8 cellular contexts compared by ENCODE assay signal in genomic region chr11:130861902-130862552, GRCh38. TPM values are rescaled to one million over a fixed set of nuclear protein-coding genes. Genes with fewer than 3 reads are reported as not detected.
DNase-seq lines count a peak whose midpoint lies in the region; ATAC-seq, FAIRE-seq and TF ChIP-seq lines count a peak whose summit lies in the region.

No MANE protein-coding gene starts in this region.

- no peaks in the 10 kb centered on the region for H3K9me3 ChIP-seq in keratinocyte (ENCODE audit: control insufficient read depth, low read depth, low read length)

- H3K27ac ChIP-seq in keratinocyte (ENCODE audit: control insufficient read depth, insufficient read depth, low read length), result no peak overlapping the region

- H3K4me3 ChIP-seq in AG10803 (ENCODE audit: low read length) (peak overlapping the region; percentile 2; the same call in 1 of the 2 replicates), cardiac fibroblast (replicated peaks in 1 of 2; ENCODE audit: low read depth in 2 of 2, low read length in 2 of 2) (no peak overlapping the region), keratinocyte (ENCODE audit: control insufficient read depth in 2 of 3, extremely low read depth in 1 of 3, insufficient read depth in 2 of 3, low read depth in 1 of 3, low read length in 3 of 3) (no peak overlapping the region)

- peaks cover 0 to 1% of the 10 kb centered on the region in 2 experiments for H3K36me3 ChIP-seq in keratinocyte (ENCODE audit: control insufficient read depth in 2 of 2, extremely low read depth in 1 of 2, insufficient read depth in 2 of 2, low read length in 2 of 2)

- peak; percentile 39 for FAIRE-seq in keratinocyte (lab: Jason Lieb, UNC)

- H3K27me3 Mint-ChIP-seq in activated B cell treated with CpG ODN at 0.5 μM for 24 hours, result no peaks in the 10 kb centered on the region

- H3K36me3 Mint-ChIP-seq in activated B cell treated with CpG ODN at 0.5 μM for 24 hours (ENCODE audit: low read depth), result peaks cover 3% of the 10 kb centered on the region

- intact Hi-C loops in activated B cell treated with CpG ODN at 0.5 μM for 24 hours (cut with micrococcal nuclease), result loop anchor here (1.0 to 10.0 kb wide), 3 partner anchors 428 to 649 kb away; partner anchors contain the start of gene ZBTB44

- peak overlapping the region; percentile 23 for H3K4me2 ChIP-seq in keratinocyte (ENCODE audit: control insufficient read depth, extremely low read depth, insufficient read depth, low read depth, low read length)

- no peaks in the 10 kb centered on the region for H3K9me1 ChIP-seq in keratinocyte (ENCODE audit: control insufficient read depth, extremely low read depth, insufficient read depth, low read length)

- H3K9ac ChIP-seq in keratinocyte (ENCODE audit: control insufficient read depth, extremely low read depth, insufficient read depth, low read length), result no peak overlapping the region

- TF ChIP-seq CTCF in AG10803 (conservative IDR thresholded peaks at IDR 0.05; ENCODE audit: low read length) (peak; percentile 100), activated B cell treated with CpG ODN at 0.5 μM for 24 hours (IDR thresholded peaks at IDR 0.05) (peak; percentile 98), cardiac fibroblast (IDR thresholded peaks at IDR 0.05; ENCODE audit: low read depth, low read length) (peak; percentile 100), keratinocyte (optimal IDR thresholded peaks at IDR 0.05 in 1 of 3, IDR thresholded peaks at IDR 0.05 in 1 of 3, conservative IDR thresholded peaks at IDR 0.05 in 1 of 3; ENCODE audit: extremely low read depth in 1 of 3, insufficient read depth in 2 of 3, low read length in 3 of 3) (peak; percentile 98 to 100 (median 99))

- no peaks in the 10 kb centered on the region for H3K27me3 ChIP-seq in keratinocyte (ENCODE audit: control insufficient read depth, extremely low read depth, insufficient read depth, low read length)

- POLR2A ChIA-PET in activated B cell treated with CpG ODN at 0.5 μM for 24 hours (lab: Charles Lee), result interaction anchor here (0.5 to 1.0 kb wide), 5 partner anchors 8 to 693 kb away, joined by 3 read pairs; no protein-coding TSS in a partner anchor

- no peak overlapping the region for H3K4me3 Mint-ChIP-seq in activated B cell treated with CpG ODN at 0.5 μM for 24 hours

- DNase-seq in AG10803 (ENCODE audit: low read depth) (peak; percentile 89), NCI-H226 (peak; percentile 63), activated B cell treated with CpG ODN at 0.5 μM for 24 hours (peak; percentile 75), cardiac fibroblast (ENCODE audit: low read depth in 2 of 2) (peak; percentile 96), keratinocyte (ENCODE audit: low read depth, low spot score) (peak; percentile 78)
- DNase-seq in stimulated activated CD4-positive, alpha-beta T cell treated with anti-CD3 and anti-CD28 coated beads, Interleukin-1b, Interleukin-23, amount 100 ng/mL, for 1 hour (ENCODE audit: low read depth in 2 of 2), result peak; percentile 70 to 78

- H3K79me2 ChIP-seq in keratinocyte (ENCODE audit: control insufficient read depth, insufficient read depth, low read length), result no peaks in the 10 kb centered on the region

- H3K27ac Mint-ChIP-seq in activated B cell treated with CpG ODN at 0.5 μM for 24 hours, result no peak overlapping the region

- CTCF ChIA-PET in activated B cell treated with CpG ODN at 0.5 μM for 24 hours (lab: Charles Lee), result interaction anchor here (0.6 to 6.2 kb wide), 29 partner anchors 9 to 680 kb away, joined by 3 to 118 read pairs (median 4); partner anchors contain the start of gene ADAMTS8

- H3K4me1 Mint-ChIP-seq in activated B cell treated with CpG ODN at 0.5 μM for 24 hours, result peaks cover 11% of the 10 kb centered on the region

- no peaks in the 10 kb centered on the region for H4K20me1 ChIP-seq in keratinocyte (ENCODE audit: control insufficient read depth, extremely low read depth, insufficient read depth, low read length)

- dilution Hi-C loops in keratinocyte (cut with MboI; ENCODE audit: extremely low pct_ligation_motif_present, low sequenced_read_pairs), result no loop called here

- no peaks in the 10 kb centered on the region for H3K9me3 Mint-ChIP-seq in activated B cell treated with CpG ODN at 0.5 μM for 24 hours

- ATAC-seq in GM19035 (IDR thresholded peaks at IDR 0.05; ENCODE audit: unreplicated experiment) (peak; percentile 69), HG03280 (IDR thresholded peaks at IDR 0.05; ENCODE audit: unreplicated experiment) (peak; percentile 83), activated B cell treated with CpG ODN at 0.5 μM for 24 hours (ENCODE audit: low read depth) (peak; percentile 91)

- H2AFZ ChIP-seq in keratinocyte (ENCODE audit: control insufficient read depth, low read length), result no peak overlapping the region

- H3K4me1 ChIP-seq in keratinocyte (ENCODE audit: control insufficient read depth, extremely low read depth, insufficient read depth, low read length), result no peaks in the 10 kb centered on the region

RNA-seq across cellular contexts. Expression of gene SNX19, which starts 54.3 kb away (rescaled TPM):
- total RNA-seq in activated B cell treated with CpG ODN at 0.5 μM for 24 hours, result 53.7 and 60.4 TPM in 2 replicates
- polyA plus RNA-seq in keratinocyte, result 25.7 to 44.0 TPM (median 29.1 TPM) in 3 replicates
- 11.2 TPM for polyA plus RNA-seq in keratinocyte (2011; ENCODE audit: low read depth)
- 18.5 and 26.2 TPM in 2 replicates for polyA plus RNA-seq in keratinocyte (2011; cell fraction: cytosol; rRNA removed)
- 83.1 and 92.1 TPM in 2 replicates for polyA plus RNA-seq in keratinocyte (2011; cell fraction: nucleus; rRNA removed)
- polyA plus RNA-seq in keratinocyte (2012; ENCODE audit: low replicate concordance), result 20.9 and 29.7 TPM in 2 replicates
- 125 to 158 TPM (median 138 TPM) in 3 replicates for polyA minus RNA-seq in keratinocyte
- 33.6 TPM for polyA minus RNA-seq in keratinocyte (2011; cell fraction: cytosol; rRNA and poly(A)+ RNA removed)
- 124 and 198 TPM in 2 replicates for polyA minus RNA-seq in keratinocyte (2011; cell fraction: nucleus; rRNA and poly(A)+ RNA removed)
